In genomic region chr6:136317976-136318375, GRCh38 we compare ENCODE assay signal across 24 cellular contexts.
"Had no signal": no experiment of that assay in that cellular context is flagged by ENCODE, and none has a peak within 500 bp of the region (broad histone marks: within the 10 kb centered on the region; RNA-seq: fewer than 3 reads in every experiment).

No MANE protein-coding gene starts in this region.

- H3K36me3 ChIP-seq: heart right ventricle, ovary, right atrium auricular region, spleen, upper lobe of left lung had no signal

- H3K4me3 ChIP-seq: coronary artery, heart right ventricle, ovary, psoas muscle, right atrium auricular region, spleen, upper lobe of left lung had no signal

- H3K4me1 ChIP-seq: heart right ventricle, psoas muscle, right atrium auricular region, spleen, upper lobe of left lung had no signal

- H3K27ac Mint-ChIP-seq: activated naive CD4-positive, alpha-beta T cell treated with anti-CD3 and anti-CD28 coated beads, Interleukin-2, amount 50 U/mL, for 72 hours; activated T-cell treated with anti-CD3 and anti-CD28 coated beads, Interleukin-2, amount 50 U/mL, for 24 hours; activated T-helper 17 cell treated with anti-CD3 and anti-CD28 coated beads, Interleukin-2, amount 50 U/mL, for 72 hours; T-cell; T-helper 2 cell treated with Interferon-gamma antibody and Interleukin-4, amounts not matched to agents 5 μg/mL and 100 μg/mL, for 36 hours had no signal

- H3K4me1 Mint-ChIP-seq: activated T-helper 17 cell treated with anti-CD3 and anti-CD28 coated beads, Interleukin-2, amount 50 U/mL, for 72 hours; central memory CD8-positive, alpha-beta T cell; naive B cell; neural crest cell had no signal

- H3K9me3 ChIP-seq: heart right ventricle, ovary, psoas muscle, right atrium auricular region, spleen, upper lobe of left lung had no signal

- H3K9me3 Mint-ChIP-seq: activated naive CD4-positive, alpha-beta T cell treated with anti-CD3 and anti-CD28 coated beads, Interleukin-2, amount 50 U/mL, for 72 hours; activated T-cell treated with anti-CD3 and anti-CD28 coated beads, Interleukin-2, amount 50 U/mL, for 24 hours; activated T-helper 17 cell treated with anti-CD3 and anti-CD28 coated beads, Interleukin-2, amount 50 U/mL, for 72 hours; central memory CD8-positive, alpha-beta T cell; naive B cell; neural crest cell; T-cell; T-helper 2 cell treated with Interferon-gamma antibody and Interleukin-4, amounts not matched to agents 5 μg/mL and 100 μg/mL, for 36 hours had no signal

- ATAC-seq: activated naive CD4-positive, alpha-beta T cell treated with anti-CD3 and anti-CD28 coated beads, Interleukin-2, amount 50 U/mL, for 72 hours; activated T-helper 17 cell treated with anti-CD3 and anti-CD28 coated beads, Interleukin-2, amount 50 U/mL, for 72 hours; heart right ventricle; left cardiac atrium; psoas muscle; T-cell had no signal

- H3K4me3 Mint-ChIP-seq: activated T-cell treated with anti-CD3 and anti-CD28 coated beads, Interleukin-2, amount 50 U/mL, for 24 hours; activated T-helper 17 cell treated with anti-CD3 and anti-CD28 coated beads, Interleukin-2, amount 50 U/mL, for 72 hours; central memory CD8-positive, alpha-beta T cell; naive B cell; neural crest cell; T-cell; T-helper 2 cell treated with Interferon-gamma antibody and Interleukin-4, amounts not matched to agents 5 μg/mL and 100 μg/mL, for 36 hours had no signal

- H3K27me3 Mint-ChIP-seq: activated T-cell treated with anti-CD3 and anti-CD28 coated beads, Interleukin-2, amount 50 U/mL, for 24 hours; activated T-helper 17 cell treated with anti-CD3 and anti-CD28 coated beads, Interleukin-2, amount 50 U/mL, for 72 hours had no signal

- H3K27me3 ChIP-seq: ovary, right atrium auricular region, spleen, upper lobe of left lung had no signal

- DNase-seq: activated CD4-positive, CD25-positive, alpha-beta regulatory T cell treated with anti-CD3 and anti-CD28 coated beads, Interleukin-2, amount 50 U/mL, for 72 hours; activated T-cell treated with anti-CD3 and anti-CD28 coated beads, Interleukin-2, amount 50 U/mL, for 24 hours; aorta; heart right ventricle; islet precursor cell; left cardiac atrium; mesenchymal stem cell; naive B cell; ovary; psoas muscle; spleen; stimulated activated CD4-positive, alpha-beta T cell treated with anti-CD3 and anti-CD28 coated beads, Interleukin-4, amount 100 ng/mL, for 1 hour; stimulated activated naive CD4-positive, alpha-beta T cell; T-cell; upper lobe of left lung had no signal

- H3K27ac ChIP-seq: coronary artery, epithelial cell of prostate, heart right ventricle, ovary, psoas muscle, right atrium auricular region, spleen, upper lobe of left lung, VCaP had no signal

- H3K36me3 Mint-ChIP-seq: activated naive CD4-positive, alpha-beta T cell treated with anti-CD3 and anti-CD28 coated beads, Interleukin-2, amount 50 U/mL, for 72 hours; naive B cell; T-cell had no signal
